In the genomic region with DNA sequence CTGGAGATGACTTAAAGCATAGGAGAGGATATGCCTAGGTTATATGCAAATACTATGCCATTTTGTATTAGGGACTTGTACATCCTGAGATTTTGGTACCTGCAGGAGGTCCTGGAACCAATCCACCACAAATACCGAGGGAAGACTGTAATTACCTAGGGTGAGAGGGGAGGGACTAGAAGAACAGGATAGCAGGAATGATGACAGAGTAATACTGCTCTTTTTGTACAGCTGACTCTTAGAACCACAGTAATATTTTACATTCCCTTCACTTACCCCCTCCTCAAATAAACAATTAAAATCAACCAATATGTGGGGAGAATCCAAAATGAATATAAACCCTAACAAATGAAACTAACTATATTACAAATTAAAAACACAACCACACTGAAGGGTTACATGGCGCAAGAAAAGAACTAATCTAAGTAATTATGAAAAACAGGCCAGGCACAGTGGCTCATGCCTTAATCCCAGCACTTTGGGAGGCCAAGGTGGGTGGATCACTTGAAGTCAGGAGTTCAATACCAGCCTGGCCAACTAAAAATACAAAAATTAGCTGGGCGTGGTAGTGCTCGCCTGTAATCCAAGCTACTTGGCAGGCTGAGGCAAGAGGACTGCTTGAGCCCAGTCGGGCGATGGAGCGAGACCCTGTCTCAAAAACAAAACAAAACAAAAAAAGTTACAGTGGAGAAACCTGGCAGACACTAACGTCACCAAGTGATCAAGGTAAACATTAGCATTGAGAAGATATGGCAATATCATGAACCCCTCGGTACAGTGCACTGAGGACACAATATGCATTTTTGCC, we compare ENCODE assay signal across 31 cellular contexts.
"Had no signal": no experiment of that assay in that cellular context is flagged by ENCODE, and none has a peak within 500 bp of the region (broad histone marks: within the 10 kb centered on the region; RNA-seq: fewer than 3 reads in every experiment).

No MANE protein-coding gene starts in this region.

- H3K4me3 ChIP-seq: coronary artery, dorsolateral prefrontal cortex, gastroesophageal sphincter, hepatocyte, pancreas, prostate gland, skin epidermis, testis had no signal

- H3K4me1 ChIP-seq: pancreas, prostate gland, testis had no signal

- H3K9me3 ChIP-seq: gastroesophageal sphincter, neutrophil, pancreas, prostate gland, testis had no signal

- H3K27ac ChIP-seq: brain microvascular endothelial cell, coronary artery, gastroesophageal sphincter, hepatocyte, neutrophil, pancreas, prostate gland, skin epidermis, testis, WERI-Rb-1 had no signal

- DNase-seq: activated CD4-positive, alpha-beta memory T cell treated with anti-CD3 and anti-CD28 coated beads, Interleukin-2, amount 10 ng/mL, durations not matched to agents 7 days and 5 days; activated CD4-positive, alpha-beta T cell treated with anti-CD3 and anti-CD28 coated beads, Interleukin-2, amount 10 ng/mL, durations not matched to agents 24 days and 14 days; activated CD8-positive, alpha-beta memory T cell treated with anti-CD3 and anti-CD28 coated beads, Interleukin-2, amount 50 U/mL, for 48 hours; activated gamma-delta T cell treated with Interleukin-2 at 50 U/mL for 16 hours; activated naive CD4-positive, alpha-beta T cell treated with anti-CD3 and anti-CD28 coated beads, Interleukin-2, amount 50 U/mL, for 16 hours; activated T-cell treated with anti-CD3 and anti-CD28 coated beads, Interleukin-2, amount 50 U/mL, for 24 hours; amniotic stem cell; brain microvascular endothelial cell; dorsolateral prefrontal cortex; effector memory CD4-positive, alpha-beta T cell; erythroblast; islet precursor cell; left ventricle myocardium superior; nephron progenitor cell; pancreas; retina; stimulated activated CD4-positive, alpha-beta T cell treated with anti-CD3 and anti-CD28 coated beads, Interleukin-12 subunit alpha, Interleukin-12 subunit beta, amount 100 ng/mL, for 4 hours; stimulated activated CD4-positive, alpha-beta T cell treated with anti-CD3 and anti-CD28 coated beads, Interleukin-4, amount 100 ng/mL, for 1 hour; stimulated activated naive CD8-positive, alpha-beta T cell treated with anti-CD3 and anti-CD28 coated beads, Interleukin-15, Interleukin-2, amounts not matched to agents 100 U/mL and 50 U/mL, for 24 hours; T1000; testis; trophoblast cell; WERI-Rb-1 had no signal

- H3K36me3 ChIP-seq: brain microvascular endothelial cell, gastroesophageal sphincter, neutrophil, pancreas, prostate gland, WERI-Rb-1 had no signal

- ATAC-seq: activated CD4-positive, CD25-positive, alpha-beta regulatory T cell treated with anti-CD3 and anti-CD28 coated beads, Interleukin-2, amount 50 U/mL, for 24 hours; gastroesophageal sphincter; left ventricle myocardium superior; pancreas; sciatic nerve; stimulated activated naive CD8-positive, alpha-beta T cell treated with anti-CD3 and anti-CD28 coated beads, Interleukin-15, Interleukin-2, amounts not matched to agents 100 U/mL and 50 U/mL, for 24 hours had no signal

- H3K27me3 ChIP-seq: brain microvascular endothelial cell, dorsolateral prefrontal cortex, gastroesophageal sphincter, hepatocyte, neutrophil, pancreas, testis had no signal
